11 cellular contexts compared by ENCODE assay signal in genomic region chr15:64636541-64636940, GRCh38.
DNase-seq lines count a peak whose midpoint lies in the region; ATAC-seq and TF ChIP-seq lines count a peak whose summit lies in the region.
"Had no signal": no experiment of that assay in that cellular context is flagged by ENCODE, and none has a peak within 500 bp of the region (broad histone marks: within the 10 kb centered on the region; RNA-seq: fewer than 3 reads in every experiment).

No MANE protein-coding gene starts in this region.

- H3K27ac Mint-ChIP-seq in natural killer cell (peak overlapping the region; percentile 89 to 95), type B pancreatic cell (peak overlapping the region; percentile 80)
- H3K27ac Mint-ChIP-seq in natural killer cell treated with Interleukin-12 subunit alpha and Interleukin-12 subunit beta and Interleukin-15 and Interleukin-18, amount 100 ng/mL, for 72 hours = peak overlapping the region in 1 of 2 donors; percentile 4

- no peak for TF ChIP-seq POLR2A in body of pancreas (IDR thresholded peaks at IDR 0.05)

- H3K36me3 Mint-ChIP-seq in natural killer cell (peaks cover 10% of the 10 kb centered on the region), type B pancreatic cell (peaks cover 13% of the 10 kb centered on the region)
- peaks cover 7% of the 10 kb centered on the region for H3K36me3 Mint-ChIP-seq in natural killer cell treated with Interleukin-12 subunit alpha and Interleukin-12 subunit beta and Interleukin-15 and Interleukin-18, amount 100 ng/mL, for 72 hours

- POLR2A ChIA-PET in PC-9 (lab: Charles Lee; ENCODE audit: unreplicated experiment) = interaction anchor here (0.6 kb wide), 1 partner anchor 35 kb away, joined by 3 read pairs; no protein-coding TSS in a partner anchor

- no peak for DNase-seq in natural killer cell
- no peak for DNase-seq in natural killer cell treated with Interleukin-12 subunit alpha and Interleukin-12 subunit beta and Interleukin-15 and Interleukin-18, amount 100 ng/mL, for 72 hours (ENCODE audit: low spot score)
- DNase-seq in body of pancreas = no peak
- DNase-seq in left lung = no peak
- DNase-seq in type B pancreatic cell (ENCODE audit: extremely low spot score, unreplicated experiment) = no peak
- no peak for DNase-seq in PC-9
- DNase-seq in SK-N-DZ (ENCODE audit: low spot score) = no peak
- DNase-seq: activated CD8-positive, alpha-beta memory T cell treated with anti-CD3 and anti-CD28 coated beads for 24 hours; activated naive CD4-positive, alpha-beta T cell treated with Interleukin-2 at 50 U/mL for 16 hours had no signal

- no peak overlapping the region for H3K4me3 ChIP-seq in body of pancreas
- H3K4me3 ChIP-seq in left lung = no peak overlapping the region
- H3K4me3 ChIP-seq in PC-9 = no peak overlapping the region
- H3K4me3 ChIP-seq: SK-N-MC had no signal

- peak overlapping the region in 3 of 4 donors; percentile 58 to 68 (median 68) for H3K27ac ChIP-seq in body of pancreas
- H3K27ac ChIP-seq in left lung = peak overlapping the region; percentile 46 to 68
- no peak overlapping the region for H3K27ac ChIP-seq in PC-9

- intact Hi-C loops in natural killer cell (cut with micrococcal nuclease) = no loop called here
- intact Hi-C loops in body of pancreas (cut with DNase I) = no loop called here
- intact Hi-C loops in left lung (cut with DNase I) = no loop called here
- intact Hi-C loops in PC-9 (cut with micrococcal nuclease; ENCODE audit: unreplicated experiment) = no loop called here

- TF ChIP-seq CTCF in natural killer cell (IDR thresholded peaks at IDR 0.05) (no peak), body of pancreas (IDR thresholded peaks at IDR 0.05) (no peak), left lung (IDR thresholded peaks at IDR 0.05) (no peak), type B pancreatic cell (conservative IDR thresholded peaks at IDR 0.05) (no peak), PC-9 (conservative IDR thresholded peaks at IDR 0.05) (no peak)

- H3K27me3 Mint-ChIP-seq in natural killer cell (ENCODE audit: low read depth in 2 of 2) = no peaks in the 10 kb centered on the region
- no peaks in the 10 kb centered on the region for H3K27me3 Mint-ChIP-seq in natural killer cell treated with Interleukin-12 subunit alpha and Interleukin-12 subunit beta and Interleukin-15 and Interleukin-18, amount 100 ng/mL, for 72 hours
- H3K27me3 Mint-ChIP-seq in type B pancreatic cell = no peaks in the 10 kb centered on the region

- no peak overlapping the region for H2AFZ ChIP-seq in PC-9

- no peaks in the 10 kb centered on the region for H3K9me3 ChIP-seq in body of pancreas
- H3K9me3 ChIP-seq in left lung = peaks cover 0 to 4% of the 10 kb centered on the region in 2 donors
- H3K9me3 ChIP-seq in PC-9 (ENCODE audit: insufficient read depth, low read depth) = no peaks in the 10 kb centered on the region

- H3K36me3 ChIP-seq in body of pancreas (replicated peaks in 1 of 2; ENCODE audit: insufficient read depth in 1 of 2, low read depth in 2 of 2) (no peaks in the 10 kb centered on the region), left lung (no peaks in the 10 kb centered on the region), PC-9 (ENCODE audit: low read depth) (no peaks in the 10 kb centered on the region)

- CTCF ChIA-PET in PC-9 (lab: Charles Lee) = no interaction called here

- H3K9me2 ChIP-seq in PC-9 (ENCODE audit: insufficient read depth) = no peaks in the 10 kb centered on the region

- 92 to 100% methylated on average over 2 of the region's 2 CpGs for WGBS in body of pancreas, 2 donors

- H3K9me3 Mint-ChIP-seq in natural killer cell (no peaks in the 10 kb centered on the region), type B pancreatic cell (no peaks in the 10 kb centered on the region)
- H3K9me3 Mint-ChIP-seq in natural killer cell treated with Interleukin-12 subunit alpha and Interleukin-12 subunit beta and Interleukin-15 and Interleukin-18, amount 100 ng/mL, for 72 hours = no peaks in the 10 kb centered on the region

- no peak overlapping the region for H3K4me2 ChIP-seq in PC-9

- 0 out of 2 replicates have a peak, but pooled peaks cover 4% of the 10 kb centered on the region for H3F3A ChIP-seq in PC-9 (ENCODE audit: insufficient read depth, low read depth)

- H3K79me2 ChIP-seq in PC-9 (ENCODE audit: low read depth) = peaks cover 3% of the 10 kb centered on the region; the same call in 1 of the 2 replicates

- H3K4me1 Mint-ChIP-seq in natural killer cell (peaks cover 65% of the 10 kb centered on the region in 2 donors), type B pancreatic cell (ENCODE audit: unreplicated experiment) (peaks cover 44% of the 10 kb centered on the region)
- H3K4me1 Mint-ChIP-seq in natural killer cell treated with Interleukin-12 subunit alpha and Interleukin-12 subunit beta and Interleukin-15 and Interleukin-18, amount 100 ng/mL, for 72 hours (ENCODE audit: low read depth in 2 of 2) = peaks cover 47 to 54% of the 10 kb centered on the region in 2 donors

- H3K4me3 Mint-ChIP-seq in natural killer cell (no peak overlapping the region), type B pancreatic cell (no peak overlapping the region)
- H3K4me3 Mint-ChIP-seq in natural killer cell treated with Interleukin-12 subunit alpha and Interleukin-12 subunit beta and Interleukin-15 and Interleukin-18, amount 100 ng/mL, for 72 hours = no peak overlapping the region

- ATAC-seq in natural killer cell = no peak
- ATAC-seq in natural killer cell treated with Interleukin-12 subunit alpha and Interleukin-12 subunit beta and Interleukin-15 and Interleukin-18, amount 100 ng/mL, for 72 hours = no peak
- ATAC-seq in body of pancreas = no peak
- no peak for ATAC-seq in left lung
- no peak for ATAC-seq in HG02610 (IDR thresholded peaks at IDR 0.05; ENCODE audit: unreplicated experiment)

- H3K4me1 ChIP-seq in body of pancreas (peaks cover 61% of the 10 kb centered on the region), left lung (peaks cover 31 to 72% of the 10 kb centered on the region in 2 donors), PC-9 (replicated peaks; ENCODE audit: insufficient read depth) (no peaks in the 10 kb centered on the region)

- H4K20me1 ChIP-seq in PC-9 (ENCODE audit: insufficient read depth) = no peaks in the 10 kb centered on the region; the same call in 1 of the 2 replicates

- no TSS peak for BruUV-seq in PC-9 (replicated peaks; lab: Mats Ljungman, UMichigan)

- H3K27me3 ChIP-seq in body of pancreas (no peaks in the 10 kb centered on the region), left lung (no peaks in the 10 kb centered on the region), PC-9 (ENCODE audit: insufficient read depth, low read depth) (no peaks in the 10 kb centered on the region)
